ENCODE assay signal across 8 cellular contexts in genomic region chr5:139403787-139404483, GRCh38. TPM values are rescaled to one million over a fixed set of nuclear protein-coding genes. Genes with fewer than 3 reads are reported as not detected.
DNase-seq lines count a peak whose midpoint lies in the region; ATAC-seq, FAIRE-seq and TF ChIP-seq lines count a peak whose summit lies in the region.

TSS of gene SPATA24 (minus strand) at chr5:139404089. CDS start at chr5:139404060, 29 bp downstream.

- H3K4me3 ChIP-seq in OCI-LY3 (ENCODE audit: low read length) (peak within 1 kb of the TSS; percentile 97), endothelial cell of umbilical vein (replicated peaks in 1 of 3; ENCODE audit: insufficient read depth in 1 of 3, low read depth in 1 of 3, low read length in 3 of 3) (peak within 1 kb of the TSS; percentile 4 to 77 (median 48))

- no peaks in the 10 kb centered on the region for H3K9me1 ChIP-seq in endothelial cell of umbilical vein (replicated peaks; ENCODE audit: control insufficient read depth, extremely low read depth, insufficient read depth, low read length)

- TF ChIP-seq CTCF in OCI-LY3 (IDR thresholded peaks at IDR 0.05; ENCODE audit: low read depth, low read length) (no peak), endothelial cell of umbilical vein (IDR thresholded peaks at IDR 0.05; ENCODE audit: extremely low read depth in 1 of 2, insufficient read depth in 1 of 2, low read depth in 1 of 2, low read length in 2 of 2) (no peak)

- dilution Hi-C loops in endothelial cell of umbilical vein (cut with MboI; ENCODE audit: extremely low pct_ligation_motif_present, low sequenced_read_pairs), result no loop called here

- H3K27ac ChIP-seq in OCI-LY3 (ENCODE audit: low read length) (peak within 1 kb of the TSS; percentile 92), endothelial cell of umbilical vein (ENCODE audit: insufficient read depth, low read depth, low read length) (peak within 1 kb of the TSS; percentile 67)

- peaks cover 57% of the 10 kb centered on the region for H3K4me1 ChIP-seq in OCI-LY3 (ENCODE audit: low read length)
- H3K4me1 ChIP-seq in endothelial cell of umbilical vein (ENCODE audit: control insufficient read depth, extremely low read depth, insufficient read depth, low read length), result peaks cover 14% of the 10 kb centered on the region

- H3K9ac ChIP-seq in OCI-LY3 (ENCODE audit: low read length) (peak within 1 kb of the TSS; percentile 70), endothelial cell of umbilical vein (replicated peaks; ENCODE audit: extremely low read depth, insufficient read depth, low read length) (peak within 1 kb of the TSS; percentile 70)

- BruUV-seq in endothelial cell of umbilical vein (replicated peaks; lab: Mats Ljungman, UMichigan), result no TSS peak

- ATAC-seq in GM21528 (IDR thresholded peaks at IDR 0.05; ENCODE audit: low FRiP score, unreplicated experiment), result peak; percentile 84

- H3K79me2 ChIP-seq in OCI-LY3 (ENCODE audit: low read length) (no peaks in the 10 kb centered on the region), endothelial cell of umbilical vein (ENCODE audit: control insufficient read depth, insufficient read depth, low read length) (no peaks in the 10 kb centered on the region)

- CTCF ChIA-PET in endothelial cell of umbilical vein (lab: Charles Lee), result interaction anchor here (0.9 to 1.5 kb wide), 2 partner anchors 15 to 118 kb away, joined by 3 read pairs; no protein-coding TSS in a partner anchor

- H3K27me3 ChIP-seq in OCI-LY3 (ENCODE audit: low read depth, low read length), result no peaks in the 10 kb centered on the region
- no peaks in the 10 kb centered on the region for H3K27me3 ChIP-seq in endothelial cell of umbilical vein (ENCODE audit: control insufficient read depth in 2 of 2, insufficient read depth in 2 of 2, low read length in 2 of 2)

- peak; percentile 51 for TF ChIP-seq POLR2A in endothelial cell of umbilical vein (IDR thresholded peaks at IDR 0.05; ENCODE audit: low read depth, low read length)

- H3K4me2 ChIP-seq in OCI-LY3 (ENCODE audit: low read length), result peak within 1 kb of the TSS; percentile 99
- H3K4me2 ChIP-seq in endothelial cell of umbilical vein (ENCODE audit: insufficient read depth, low read length), result peak within 1 kb of the TSS; percentile 92

- H2AFZ ChIP-seq in OCI-LY3 (ENCODE audit: low read depth, low read length) (peak within 1 kb of the TSS; percentile 81), endothelial cell of umbilical vein (ENCODE audit: low read depth, low read length) (peak within 1 kb of the TSS; percentile 99)

- POLR2A ChIA-PET in endothelial cell of umbilical vein (lab: Charles Lee), result interaction anchor here (0.6 to 0.9 kb wide), 3 partner anchors 58 to 205 kb away, joined by 3 to 4 read pairs (median 3); partner anchors contain the start of genes ECSCR and PAIP2

- peak; percentile 99 for FAIRE-seq in endothelial cell of umbilical vein (lab: Jason Lieb, UNC)

- intact Hi-C loops in endothelial cell of umbilical vein (cut with micrococcal nuclease), result loop anchor here (10.0 kb wide), 1 partner anchor 209 kb away; the partner anchor contains the start of gene SIL1

- H3K36me3 ChIP-seq in OCI-LY3 (replicated peaks; ENCODE audit: low read depth, low read length) (no peaks in the 10 kb centered on the region), endothelial cell of umbilical vein (ENCODE audit: control insufficient read depth in 2 of 2, extremely low read depth in 1 of 2, insufficient read depth in 2 of 2, low read length in 2 of 2) (no peaks in the 10 kb centered on the region)

- DNase-seq in DMS 273 (lab: John Stamatoyannopoulos, UW; ENCODE audit: unreplicated experiment) (peak; percentile 99), HuH-7.5 (ENCODE audit: low spot score) (peak; percentile 93), activated T-cell treated with anti-CD3 and anti-CD28 coated beads for 24 hours (ENCODE audit: low read depth) (peak; percentile 98), endothelial cell of umbilical vein (ENCODE audit: low read depth, low spot score) (peak; percentile 98), middle frontal gyrus (ENCODE audit: extremely low spot score, low spot score) (peak; percentile 95)
- peak; percentile 92 to 96 for DNase-seq in stimulated activated CD8-positive, alpha-beta memory T cell treated with anti-CD3 and anti-CD28 coated beads, Interleukin-2, amount 100 ng/mL, for 1 hour (ENCODE audit: low read depth in 2 of 2)

- no peaks in the 10 kb centered on the region for H3K9me3 ChIP-seq in OCI-LY3 (ENCODE audit: insufficient read depth, low read length)
- H3K9me3 ChIP-seq in endothelial cell of umbilical vein (replicated peaks; ENCODE audit: control insufficient read depth, insufficient read depth, low read length), result no peaks in the 10 kb centered on the region

- H4K20me1 ChIP-seq in OCI-LY3 (ENCODE audit: insufficient read depth, low read length) (no peaks in the 10 kb centered on the region), endothelial cell of umbilical vein (replicated peaks; ENCODE audit: control insufficient read depth, extremely low read depth, insufficient read depth, low read length) (no peaks in the 10 kb centered on the region)

TF ChIP-seq in endothelial cell of umbilical vein, 7 proteins besides CTCF, POLR2A, EP300 and RAD21:
- TF ChIP-seq POLR2AphosphoS5 (IDR thresholded peaks at IDR 0.05; ENCODE audit: insufficient read depth, low read depth, low read length) (peak; percentile 43), MYC (IDR thresholded peaks at IDR 0.05; ENCODE audit: low read depth, low read length) (no peak)

RNA-seq across cellular contexts. Expression of gene SPATA24, which starts in this region (rescaled TPM):
- 7.8 and 7.9 TPM in 2 replicates for total RNA-seq in endothelial cell of umbilical vein
- polyA plus RNA-seq in endothelial cell of umbilical vein, result 2.1 and 3.2 TPM in 2 replicates
- 5.9 and 6.4 TPM in 2 replicates for polyA plus RNA-seq in endothelial cell of umbilical vein (2011; cell fraction: cytosol; rRNA removed)
- polyA plus RNA-seq in endothelial cell of umbilical vein (2011; cell fraction: nucleus; rRNA removed), result 3.5 and 5.7 TPM in 2 replicates
- 4.9 and 6.6 TPM in 2 replicates for polyA plus RNA-seq in endothelial cell of umbilical vein (2012)
- 3.5 and 3.7 TPM in 2 replicates for polyA minus RNA-seq in endothelial cell of umbilical vein
- 3.4 TPM for polyA minus RNA-seq in endothelial cell of umbilical vein (2011; cell fraction: cytosol; rRNA and poly(A)+ RNA removed)
- polyA minus RNA-seq in endothelial cell of umbilical vein (2011; cell fraction: nucleus; rRNA and poly(A)+ RNA removed), result 2.2 and 3.5 TPM in 2 replicates

Comparison
In these comparisons a context has a peak if more than half of its experiments do, and no peak if none do; other contexts are left out.
1. Peak in every context shown above with its lines: DNase-seq, ATAC-seq, H3K4me3 ChIP-seq and H3K27ac ChIP-seq.